15 cellular contexts compared by ENCODE assay signal in the genomic region with DNA sequence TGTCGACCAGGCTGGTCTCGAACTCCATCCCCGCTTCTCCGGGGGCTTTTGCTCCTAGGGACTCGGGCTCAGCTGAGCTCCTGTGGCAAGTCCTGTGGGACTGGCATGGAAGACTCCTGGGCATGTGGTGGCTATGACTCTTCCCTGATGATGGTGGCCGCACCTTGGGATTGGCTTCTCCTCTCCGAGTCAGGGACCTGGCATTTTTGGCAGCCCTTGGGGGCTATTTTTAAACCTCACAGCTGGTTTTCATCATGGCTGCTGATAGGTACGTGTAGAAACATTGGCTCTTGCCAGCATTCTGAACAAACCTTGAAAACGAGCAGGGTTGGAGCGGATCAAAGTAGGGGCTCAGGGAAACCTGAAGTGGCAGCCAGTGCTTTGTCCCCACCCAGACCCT. TPM values are rescaled to one million over a fixed set of nuclear protein-coding genes. Genes with fewer than 3 reads are reported as not detected.
DNase-seq lines count a peak whose midpoint lies in the region; ATAC-seq and TF ChIP-seq lines count a peak whose summit lies in the region.
"Had no signal": no experiment of that assay in that cellular context is flagged by ENCODE, and none has a peak within 500 bp of the region (broad histone marks: within the 10 kb centered on the region; RNA-seq: fewer than 3 reads in every experiment).

No MANE protein-coding gene starts in this region.

- no peak for TF ChIP-seq EP300 in upper lobe of left lung (IDR thresholded peaks at IDR 0.05)

- H3K27ac ChIP-seq in prostate gland, result peak overlapping the region; percentile 9 to 36
- H3K27ac ChIP-seq in upper lobe of left lung, result no peak overlapping the region
- H3K27ac ChIP-seq: C4-2B, SJSA1, tibial nerve had no signal

- intact Hi-C loops in prostate gland (cut with DNase I), result no loop called here

- no peak for TF ChIP-seq CTCF in AG10803 (conservative IDR thresholded peaks at IDR 0.05; ENCODE audit: low read length)
- no peak for TF ChIP-seq CTCF in fibroblast of the aortic adventitia (IDR thresholded peaks at IDR 0.05; ENCODE audit: insufficient read depth, low read length)
- no peak for TF ChIP-seq CTCF in prostate gland (IDR thresholded peaks at IDR 0.05)
- no peak for TF ChIP-seq CTCF in upper lobe of left lung (IDR thresholded peaks at IDR 0.05)

- WGBS in prostate gland, result 69% methylated on average over 10 of the region's 10 CpGs
- 38 to 69% methylated on average over 3 to 10 of the region's 10 CpGs for WGBS in upper lobe of left lung, 2 donors

- no peak overlapping the region for H3K4me3 ChIP-seq in AG10803 (ENCODE audit: low read length)
- no peak overlapping the region for H3K4me3 ChIP-seq in fibroblast of the aortic adventitia (ENCODE audit: low read depth, low read length)
- H3K4me3 ChIP-seq in prostate gland, result no peak overlapping the region
- H3K4me3 ChIP-seq in upper lobe of left lung, result no peak overlapping the region
- H3K4me3 ChIP-seq: SJSA1, tibial nerve had no signal

- H3K9me3 ChIP-seq in prostate gland (no peaks in the 10 kb centered on the region), upper lobe of left lung (no peaks in the 10 kb centered on the region)
- H3K9me3 ChIP-seq: SJSA1 had no signal

- H3K36me3 ChIP-seq in prostate gland (no peaks in the 10 kb centered on the region), upper lobe of left lung (no peaks in the 10 kb centered on the region)
- H3K36me3 ChIP-seq: SJSA1, tibial nerve had no signal

- no peaks in the 10 kb centered on the region for H3K27me3 ChIP-seq in prostate gland (replicated peaks; ENCODE audit: insufficient read depth)
- no peaks in the 10 kb centered on the region for H3K27me3 ChIP-seq in upper lobe of left lung
- H3K27me3 ChIP-seq: SJSA1 had no signal

- TF ChIP-seq POLR2A in prostate gland (IDR thresholded peaks at IDR 0.05), result no peak
- TF ChIP-seq POLR2A in upper lobe of left lung (IDR thresholded peaks at IDR 0.05), result no peak

- ATAC-seq in upper lobe of left lung (ENCODE audit: low FRiP score in 2 of 2) (no peak), GM18861 (IDR thresholded peaks at IDR 0.05; ENCODE audit: unreplicated experiment) (no peak), left lobe of liver (no peak)

- H3K4me1 ChIP-seq in prostate gland (replicated peaks), result peaks cover 13% of the 10 kb centered on the region
- peaks cover 12 to 19% (median 18%) of the 10 kb centered on the region in 4 donors for H3K4me1 ChIP-seq in upper lobe of left lung

- DNase-seq in AG10803 (ENCODE audit: low read depth) (peak; percentile 91), RPMI7951 (ENCODE audit: low read depth) (peak; percentile 57), fibroblast of the aortic adventitia (ENCODE audit: low read depth) (peak; percentile 95), prostate gland (ENCODE audit: low spot score) (no peak), upper lobe of left lung (no peak), left lobe of liver (ENCODE audit: low spot score) (no peak)
- no peak for DNase-seq in activated effector memory CD4-positive, alpha-beta T cell treated with Interleukin-2 at 50 U/mL for 16 hours
- DNase-seq: activated CD8-positive, alpha-beta memory T cell treated with anti-CD3 and anti-CD28 coated beads for 24 hours; activated gamma-delta T cell; nucleus accumbens; stimulated activated CD4-positive, alpha-beta T cell treated with anti-CD3 and anti-CD28 coated beads, Interleukin-15, amount 100 ng/mL, for 24 hours had no signal

RNA-seq across cellular contexts. Expression of a gene that starts 54.1 kb away (rescaled TPM):
- total RNA-seq in RPMI7951 (2014; rRNA removed; shearing (Covaris generic)), result 9.9 and 10.3 TPM in 2 replicates
- total RNA-seq in fibroblast of the aortic adventitia (ENCODE audit: low replicate concordance), result 2.0 and 6.1 TPM in 2 replicates
- 100 to 1,000 TPM in 1 of 2 donors, 10 to 100 TPM in 1; 29.9 to 104 TPM for total RNA-seq in prostate gland
- total RNA-seq in upper lobe of left lung, result 10 to 100 TPM; 14.7 to 27.5 (median 22.3) TPM
- 6.0 TPM for total RNA-seq in left lobe of liver

Comparison
In these comparisons a context has a peak if more than half of its experiments do, and no peak if none do; other contexts are left out.
1. DNase-seq: peak in AG10803 (single experiment), RPMI7951 (single experiment) and fibroblast of the aortic adventitia (single experiment); none in prostate gland (single experiment), upper lobe of left lung (0 of 2), left lobe of liver (single experiment) and activated effector memory CD4-positive, alpha-beta T cell treated with Interleukin-2 at 50 U/mL for 16 hours (single experiment).
2. H3K27ac ChIP-seq: peak in prostate gland (2 of 2); none in upper lobe of left lung (0 of 4).